31 cellular contexts compared by ENCODE assay signal in the genomic region with DNA sequence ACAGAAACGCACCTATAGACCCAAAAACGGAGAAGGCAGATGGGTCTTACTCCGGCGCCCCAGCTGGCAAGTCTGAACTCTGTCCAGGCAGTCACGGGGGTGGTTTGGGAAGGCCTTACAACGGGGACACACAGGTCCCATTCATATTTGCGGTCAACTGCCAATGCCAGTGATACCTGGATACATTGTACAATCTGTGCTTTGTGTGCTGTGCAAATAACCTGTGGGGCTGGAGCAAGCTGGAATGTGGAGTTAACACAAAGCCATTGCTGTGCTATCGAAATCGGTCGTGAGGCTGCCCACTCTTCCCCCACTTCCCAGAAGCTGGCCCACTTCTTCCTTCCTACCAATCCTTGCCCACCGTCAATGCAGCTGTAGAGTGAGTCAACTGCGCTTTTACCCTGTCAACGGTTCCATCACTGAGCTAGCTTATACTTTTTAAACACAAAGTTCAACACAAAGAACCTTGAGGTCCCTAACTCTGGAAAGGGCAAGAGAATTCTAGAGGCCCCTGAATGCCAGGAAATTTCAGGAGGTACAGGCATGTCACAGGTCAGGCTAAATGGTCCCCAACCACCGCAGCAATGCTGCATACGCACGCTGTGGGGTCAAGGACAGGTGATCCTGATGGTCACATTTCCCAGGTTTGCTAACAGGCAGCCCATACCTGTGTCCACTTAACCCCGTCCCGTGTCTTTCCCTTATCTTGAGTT.
A peak's percentile ranks its signal among the peaks of the same experiment; 100 is the strongest.
DNase-seq lines count a peak whose midpoint lies in the region; ATAC-seq, FAIRE-seq and TF ChIP-seq lines count a peak whose summit lies in the region.
"Had no signal": no experiment of that assay in that cellular context is flagged by ENCODE, and none has a peak within 500 bp of the region (broad histone marks: within the 10 kb centered on the region; RNA-seq: fewer than 3 reads in every experiment).

No MANE protein-coding gene starts in this region.

- no peaks in the 10 kb centered on the region for H3K27me3 ChIP-seq in pancreas
- H3K27me3 ChIP-seq: brain microvascular endothelial cell, vagina had no signal

- H3K9me3 Mint-ChIP-seq in CD14-positive monocyte, result peaks cover 0 to 2% (median 0%) of the 10 kb centered on the region in 7 donors
- no peaks in the 10 kb centered on the region for H3K9me3 Mint-ChIP-seq in dendritic cell treated with granulocyte-macrophage colony-stimulating factor and Interleukin-4, amounts not matched to agents 40 ng/mL and 50 ng/mL, for 4 days
- H3K9me3 Mint-ChIP-seq: activated B cell treated with CpG ODN at 0.5 μM for 24 hours; activated T-cell treated with anti-CD3 and anti-CD28 coated beads, Interleukin-2, amount 50 U/mL, for 72 hours had no signal

- peak overlapping the region; percentile 29 to 92 (median 89) for H3K27ac Mint-ChIP-seq in CD14-positive monocyte
- H3K27ac Mint-ChIP-seq in dendritic cell treated with granulocyte-macrophage colony-stimulating factor and Interleukin-4, amounts not matched to agents 40 ng/mL and 50 ng/mL, for 4 days, result peak overlapping the region; percentile 0
- H3K27ac Mint-ChIP-seq: activated B cell treated with CpG ODN at 0.5 μM for 24 hours; activated CD8-positive, alpha-beta memory T cell treated with anti-CD3 and anti-CD28 coated beads, Interleukin-2, amount 10 ng/mL, durations not matched to agents 7 days and 5 days; activated T-cell treated with anti-CD3 and anti-CD28 coated beads, Interleukin-2, amount 50 U/mL, for 72 hours; CD8-positive, alpha-beta memory T cell had no signal

- no peak for FAIRE-seq in pancreas (lab: Jason Lieb, UNC)
- FAIRE-seq: A549, kidney had no signal

- ATAC-seq in pancreas, result peak; percentile 67 to 88 (median 77)
- ATAC-seq in GM18868 (IDR thresholded peaks at IDR 0.05; ENCODE audit: unreplicated experiment), result no peak
- no peak for ATAC-seq in HG03442 (IDR thresholded peaks at IDR 0.05; ENCODE audit: unreplicated experiment)
- ATAC-seq: A549; activated CD8-positive, alpha-beta memory T cell treated with anti-CD3 and anti-CD28 coated beads, Interleukin-2, amount 10 ng/mL, durations not matched to agents 7 days and 5 days; activated T-cell treated with anti-CD3 and anti-CD28 coated beads, Interleukin-2, amount 50 U/mL, for 72 hours had no signal

- peaks cover 50% of the 10 kb centered on the region for H3K4me1 Mint-ChIP-seq in CD14-positive monocyte
- peaks cover 54% of the 10 kb centered on the region for H3K4me1 Mint-ChIP-seq in dendritic cell treated with granulocyte-macrophage colony-stimulating factor and Interleukin-4, amounts not matched to agents 40 ng/mL and 50 ng/mL, for 4 days (ENCODE audit: low read depth)

- H3K36me3 ChIP-seq in pancreas, result no peaks in the 10 kb centered on the region
- H3K36me3 ChIP-seq: brain microvascular endothelial cell, thoracic aorta, vagina had no signal

- DNase-seq in CD14-positive monocyte (ENCODE audit: low spot score) (no peak), LNCaP clone FGC (ENCODE audit: low read depth) (peak; percentile 28), pancreas (peak in 3 of 6 donors; percentile 46 to 69 (median 65)), amygdala (lab: John Stamatoyannopoulos, UW) (no peak), NCI-H146 treated with DMSO at 0.1 percent for 48 hours (lab: John Stamatoyannopoulos, UW; ENCODE audit: unreplicated experiment) (no peak)
- DNase-seq: activated B cell treated with CpG ODN at 0.5 μM for 24 hours; activated CD8-positive, alpha-beta memory T cell treated with anti-CD3 and anti-CD28 coated beads, Interleukin-2, amount 10 ng/mL, durations not matched to agents 7 days and 5 days; activated naive CD4-positive, alpha-beta T cell treated with Interleukin-2 at 50 U/mL for 16 hours; activated T-cell treated with anti-CD3 and anti-CD28 coated beads, Interleukin-2, amount 50 U/mL, for 72 hours; AML-193; brain microvascular endothelial cell; CD8-positive, alpha-beta memory T cell; DMS79; effector CD8-positive, alpha-beta T cell; GF-D8; glutamatergic neuron; H7; kidney; NCI-H1105 treated with DMSO at 0.1 percent for 48 hours; NCI-H2029 treated with DMSO at 0.1 percent for 48 hours; NCI-H2227 treated with DMSO at 0.1 percent for 48 hours; NCI-H82; stimulated activated naive CD4-positive, alpha-beta T cell treated with Interleukin-2 at 50 U/mL for 16 hours; T1000 had no signal

- peaks cover 2 to 8% (median 4%) of the 10 kb centered on the region in 3 donors for H3K27me3 Mint-ChIP-seq in CD14-positive monocyte (ENCODE audit: low read depth in 3 of 3)
- H3K27me3 Mint-ChIP-seq in dendritic cell treated with granulocyte-macrophage colony-stimulating factor and Interleukin-4, amounts not matched to agents 40 ng/mL and 50 ng/mL, for 4 days, result no peaks in the 10 kb centered on the region
- H3K27me3 Mint-ChIP-seq: activated B cell treated with CpG ODN at 0.5 μM for 24 hours; activated CD8-positive, alpha-beta memory T cell treated with anti-CD3 and anti-CD28 coated beads, Interleukin-2, amount 10 ng/mL, durations not matched to agents 7 days and 5 days had no signal

- H3K36me3 Mint-ChIP-seq in CD14-positive monocyte, result peaks cover 0 to 27% of the 10 kb centered on the region in 2 donors
- peaks cover 5% of the 10 kb centered on the region for H3K36me3 Mint-ChIP-seq in dendritic cell treated with granulocyte-macrophage colony-stimulating factor and Interleukin-4, amounts not matched to agents 40 ng/mL and 50 ng/mL, for 4 days (ENCODE audit: low read depth)
- H3K36me3 Mint-ChIP-seq: CD8-positive, alpha-beta memory T cell had no signal

- 35 to 40% methylated on average over 18 of the region's 18 CpGs for WGBS in pancreas, 2 donors

- TF ChIP-seq CTCF in CD14-positive monocyte (IDR thresholded peaks at IDR 0.05) (no peak), LNCaP clone FGC (IDR thresholded peaks at IDR 0.05; ENCODE audit: control insufficient read depth, extremely low read depth, insufficient read depth) (no peak), pancreas (IDR thresholded peaks at IDR 0.05) (no peak)

- H3K4me1 ChIP-seq in pancreas, result peaks cover 0 to 24% (median 4%) of the 10 kb centered on the region in 3 donors

- intact Hi-C loops in CD14-positive monocyte (cut with micrococcal nuclease) (loop anchor here in 1 of 2 donors (2.0 kb wide), 1 partner anchor 16 kb away; no protein-coding TSS in a partner anchor), pancreas (cut with DNase I) (no loop called here)
- intact Hi-C loops in dendritic cell treated with granulocyte-macrophage colony-stimulating factor and Interleukin-4, amounts not matched to agents 40 ng/mL and 50 ng/mL, for 4 days (cut with micrococcal nuclease), result no loop called here

- peak overlapping the region; percentile 54 to 76 (median 74) for H3K27ac ChIP-seq in pancreas
- H3K27ac ChIP-seq: A549, brain microvascular endothelial cell, epithelial cell of prostate, thoracic aorta, vagina had no signal

- H3K4me3 ChIP-seq in LNCaP clone FGC (ENCODE audit: low read depth, low read length), result no peak overlapping the region
- H3K4me3 ChIP-seq in pancreas, result no peak overlapping the region
- H3K4me3 ChIP-seq: A549, thoracic aorta, vagina had no signal

- H3K4me3 Mint-ChIP-seq in CD14-positive monocyte, result no peak overlapping the region
- no peak overlapping the region for H3K4me3 Mint-ChIP-seq in dendritic cell treated with granulocyte-macrophage colony-stimulating factor and Interleukin-4, amounts not matched to agents 40 ng/mL and 50 ng/mL, for 4 days
- H3K4me3 Mint-ChIP-seq: activated B cell treated with CpG ODN at 0.5 μM for 24 hours; activated CD8-positive, alpha-beta memory T cell treated with anti-CD3 and anti-CD28 coated beads, Interleukin-2, amount 10 ng/mL, durations not matched to agents 7 days and 5 days; activated T-cell treated with anti-CD3 and anti-CD28 coated beads, Interleukin-2, amount 50 U/mL, for 72 hours; CD8-positive, alpha-beta memory T cell had no signal

- H3K9me3 ChIP-seq in pancreas, result no peaks in the 10 kb centered on the region
- H3K9me3 ChIP-seq: A549, thoracic aorta, vagina had no signal

Comparison
In these comparisons a context has a peak if more than half of its experiments do, and no peak if none do; other contexts are left out.
1. ATAC-seq: peak in pancreas (4 of 4); none in GM18868 (single experiment) and HG03442 (single experiment).